Comparison of ENCODE assay signal across 1 cellular context in the genomic region with DNA sequence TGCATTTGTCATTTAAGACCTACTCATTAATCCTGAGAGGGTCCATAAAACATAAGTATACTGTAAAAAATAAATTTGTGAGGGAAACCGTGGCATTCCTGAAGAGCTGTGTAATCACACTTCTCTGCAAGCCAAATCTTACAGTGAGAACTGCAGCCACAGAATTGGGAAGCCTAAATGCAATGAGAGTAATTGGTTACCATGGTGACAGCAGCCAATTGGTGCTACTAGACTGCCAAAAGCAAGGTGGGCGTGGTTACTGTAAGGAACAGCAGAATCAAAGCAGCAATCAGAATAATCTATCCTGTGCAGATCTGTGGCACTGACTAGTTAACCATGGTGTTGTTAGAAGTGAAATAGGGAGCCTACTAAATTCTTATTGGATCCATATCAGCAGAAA.
TF ChIP-seq lines count a peak whose summit lies in the region.

No MANE protein-coding gene starts in this region.

TF ChIP-seq in WTC11, 78 proteins besides CTCF, POLR2A, EP300 and RAD21 (continued from another document):
- TF ChIP-seq, protein P1, sequence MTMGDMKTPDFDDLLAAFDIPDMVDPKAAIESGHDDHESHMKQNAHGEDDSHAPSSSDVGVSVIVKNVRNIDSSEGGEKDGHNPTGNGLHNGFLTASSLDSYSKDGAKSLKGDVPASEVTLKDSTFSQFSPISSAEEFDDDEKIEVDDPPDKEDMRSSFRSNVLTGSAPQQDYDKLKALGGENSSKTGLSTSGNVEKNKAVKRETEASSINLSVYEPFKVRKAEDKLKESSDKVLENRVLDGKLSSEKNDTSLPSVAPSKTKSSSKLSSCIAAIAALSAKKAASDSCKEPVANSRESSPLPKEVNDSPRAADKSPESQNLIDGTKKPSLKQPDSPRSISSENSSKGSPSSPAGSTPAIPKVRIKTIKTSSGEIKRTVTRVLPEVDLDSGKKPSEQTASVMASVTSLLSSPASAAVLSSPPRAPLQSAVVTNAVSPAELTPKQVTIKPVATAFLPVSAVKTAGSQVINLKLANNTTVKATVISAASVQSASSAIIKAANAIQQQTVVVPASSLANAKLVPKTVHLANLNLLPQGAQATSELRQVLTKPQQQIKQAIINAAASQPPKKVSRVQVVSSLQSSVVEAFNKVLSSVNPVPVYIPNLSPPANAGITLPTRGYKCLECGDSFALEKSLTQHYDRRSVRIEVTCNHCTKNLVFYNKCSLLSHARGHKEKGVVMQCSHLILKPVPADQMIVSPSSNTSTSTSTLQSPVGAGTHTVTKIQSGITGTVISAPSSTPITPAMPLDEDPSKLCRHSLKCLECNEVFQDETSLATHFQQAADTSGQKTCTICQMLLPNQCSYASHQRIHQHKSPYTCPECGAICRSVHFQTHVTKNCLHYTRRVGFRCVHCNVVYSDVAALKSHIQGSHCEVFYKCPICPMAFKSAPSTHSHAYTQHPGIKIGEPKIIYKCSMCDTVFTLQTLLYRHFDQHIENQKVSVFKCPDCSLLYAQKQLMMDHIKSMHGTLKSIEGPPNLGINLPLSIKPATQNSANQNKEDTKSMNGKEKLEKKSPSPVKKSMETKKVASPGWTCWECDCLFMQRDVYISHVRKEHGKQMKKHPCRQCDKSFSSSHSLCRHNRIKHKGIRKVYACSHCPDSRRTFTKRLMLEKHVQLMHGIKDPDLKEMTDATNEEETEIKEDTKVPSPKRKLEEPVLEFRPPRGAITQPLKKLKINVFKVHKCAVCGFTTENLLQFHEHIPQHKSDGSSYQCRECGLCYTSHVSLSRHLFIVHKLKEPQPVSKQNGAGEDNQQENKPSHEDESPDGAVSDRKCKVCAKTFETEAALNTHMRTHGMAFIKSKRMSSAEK (CRISPR knock-in tag; IDR thresholded peaks at IDR 0.05; ENCODE audit: borderline replicate concordance), result no peak
- TF ChIP-seq KAT7 (CRISPR knock-in tag; IDR thresholded peaks at IDR 0.05; ENCODE audit: borderline replicate concordance) (no peak), CREB1 (CRISPR knock-in tag; IDR thresholded peaks at IDR 0.05) (no peak), NR1H2 (CRISPR knock-in tag; IDR thresholded peaks at IDR 0.05) (no peak)
